Comparison of ENCODE assay signal across 8 cellular contexts in the genomic region with DNA sequence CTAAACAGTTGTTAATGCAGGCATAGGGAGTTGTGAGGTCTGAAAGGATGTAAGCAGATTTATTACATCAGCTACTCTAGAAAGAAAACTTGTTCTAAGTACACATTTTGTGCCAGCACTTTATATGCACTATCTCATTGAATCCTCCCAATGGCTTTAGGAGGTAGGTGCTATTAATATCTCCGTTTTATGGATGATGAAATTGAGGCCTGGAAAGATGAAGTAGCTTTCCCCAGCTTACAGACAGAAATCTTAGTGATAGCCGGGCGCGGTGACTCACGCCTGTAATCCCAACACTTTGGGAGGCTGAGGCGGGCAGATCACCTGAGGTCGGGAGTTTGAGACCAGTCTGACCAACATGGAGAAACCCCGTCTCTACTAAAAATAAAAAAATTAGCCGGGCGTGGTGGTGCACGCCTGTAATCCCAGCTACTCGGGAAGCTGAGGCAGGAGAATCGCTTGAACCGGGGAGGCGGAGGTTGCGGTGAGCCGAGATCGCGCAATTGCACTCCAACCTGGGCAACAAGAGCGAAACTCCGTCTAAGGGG. TPM values are rescaled to one million over a fixed set of nuclear protein-coding genes. Genes with fewer than 3 reads are reported as not detected.
DNase-seq lines count a peak whose midpoint lies in the region; ATAC-seq and TF ChIP-seq lines count a peak whose summit lies in the region.
"Not testable (repeated sequence)": the region's sequence is repeated elsewhere in the genome, so short reads cannot be mapped to it uniquely, and the experiment has no call there.

No MANE protein-coding gene starts in this region.

- H4K20me1 ChIP-seq in OCI-LY3 (ENCODE audit: insufficient read depth, low read length), result not testable (repeated sequence)

- H3K36me3 Mint-ChIP-seq in activated T-cell treated with anti-CD3 and anti-CD28 coated beads, Interleukin-2, amount 50 U/mL, for 24 hours (ENCODE audit: low read depth), result peaks cover 57% of the 10 kb centered on the region
- peaks cover 11 to 15% of the 10 kb centered on the region in 2 donors for H3K36me3 Mint-ChIP-seq in naive B cell
- H3K36me3 Mint-ChIP-seq in stimulated activated memory B cell treated with anti-CD40 and anti-IgM and Interleukin-4, amounts not matched to agents 10 μg/mL and 1 μg/mL and 100 μg/mL, for 72 hours, result peaks cover 20% of the 10 kb centered on the region

- peaks cover 26% of the 10 kb centered on the region for H3K79me2 ChIP-seq in OCI-LY3 (ENCODE audit: low read length)

- H3K4me1 ChIP-seq in HAP-1 (peaks cover 18% of the 10 kb centered on the region), OCI-LY3 (ENCODE audit: low read length) (peaks cover 20% of the 10 kb centered on the region), right atrium auricular region (peaks cover 0 to 54% of the 10 kb centered on the region in 2 donors)

- H3K4me3 Mint-ChIP-seq in activated T-cell treated with anti-CD3 and anti-CD28 coated beads, Interleukin-2, amount 50 U/mL, for 24 hours, result peak overlapping the region; percentile 99
- peak overlapping the region; percentile 87 to 99 (median 94) for H3K4me3 Mint-ChIP-seq in naive B cell
- H3K4me3 Mint-ChIP-seq in stimulated activated memory B cell treated with anti-CD40 and anti-IgM and Interleukin-4, amounts not matched to agents 10 μg/mL and 1 μg/mL and 100 μg/mL, for 72 hours, result peak overlapping the region; percentile 99

- not testable (repeated sequence) for ATAC-seq in naive B cell (ENCODE audit: low read depth in 2 of 2); stimulated activated memory B cell treated with anti-CD40 and anti-IgM and Interleukin-4, amounts not matched to agents 10 μg/mL and 1 μg/mL and 100 μg/mL, for 72 hours

- not testable (repeated sequence) for TF ChIP-seq CTCF in AG09309 (IDR thresholded peaks at IDR 0.05; ENCODE audit: control insufficient read depth, insufficient read depth, low read depth, low read length, missing control alignments); OCI-LY3 (IDR thresholded peaks at IDR 0.05; ENCODE audit: low read depth, low read length); coronary artery (IDR thresholded peaks at IDR 0.05); right atrium auricular region (IDR thresholded peaks at IDR 0.05)

- not testable (repeated sequence) for H3K9me3 ChIP-seq in HAP-1; OCI-LY3 (ENCODE audit: insufficient read depth, low read length); right atrium auricular region

- H3K4me3 ChIP-seq in AG09309 (ENCODE audit: control insufficient read depth, low read depth, low read length), result peak overlapping the region; percentile 83
- H3K4me3 ChIP-seq in HAP-1, result peak overlapping the region; percentile 70
- peak overlapping the region; percentile 88 for H3K4me3 ChIP-seq in OCI-LY3 (ENCODE audit: low read length)
- H3K4me3 ChIP-seq in coronary artery, result peak overlapping the region; percentile 83
- peak overlapping the region; percentile 82 to 86 for H3K4me3 ChIP-seq in right atrium auricular region

- H3K27ac ChIP-seq in OCI-LY3 (ENCODE audit: low read length), result peak overlapping the region; percentile 45; the same call in 1 of the 2 replicates
- H3K27ac ChIP-seq in coronary artery, result peak overlapping the region; percentile 89 to 93
- H3K27ac ChIP-seq in right atrium auricular region, result peak overlapping the region; percentile 82 to 94

- H3K27me3 Mint-ChIP-seq in activated T-cell treated with anti-CD3 and anti-CD28 coated beads, Interleukin-2, amount 50 U/mL, for 24 hours; naive B cell; stimulated activated memory B cell treated with anti-CD40 and anti-IgM and Interleukin-4, amounts not matched to agents 10 μg/mL and 1 μg/mL and 100 μg/mL, for 72 hours: not testable (repeated sequence)

- H3K9me3 Mint-ChIP-seq in activated T-cell treated with anti-CD3 and anti-CD28 coated beads, Interleukin-2, amount 50 U/mL, for 24 hours; naive B cell; stimulated activated memory B cell treated with anti-CD40 and anti-IgM and Interleukin-4, amounts not matched to agents 10 μg/mL and 1 μg/mL and 100 μg/mL, for 72 hours: not testable (repeated sequence)

- peak overlapping the region; percentile 85 for H3K4me2 ChIP-seq in OCI-LY3 (ENCODE audit: low read length)

- not testable (repeated sequence) for H2AFZ ChIP-seq in OCI-LY3 (ENCODE audit: low read depth, low read length)

- not testable (repeated sequence) for H3K27me3 ChIP-seq in HAP-1 (ENCODE audit: low read depth); OCI-LY3 (ENCODE audit: low read depth, low read length); right atrium auricular region

- H3K4me1 Mint-ChIP-seq in activated T-cell treated with anti-CD3 and anti-CD28 coated beads, Interleukin-2, amount 50 U/mL, for 24 hours (ENCODE audit: low read depth), result peaks cover 54% of the 10 kb centered on the region
- H3K4me1 Mint-ChIP-seq in naive B cell, result peaks cover 29 to 42% (median 30%) of the 10 kb centered on the region in 3 donors
- peaks cover 33% of the 10 kb centered on the region for H3K4me1 Mint-ChIP-seq in stimulated activated memory B cell treated with anti-CD40 and anti-IgM and Interleukin-4, amounts not matched to agents 10 μg/mL and 1 μg/mL and 100 μg/mL, for 72 hours

- in situ Hi-C loops in HAP-1 (cut with MboI; ENCODE audit: low sequenced_read_pairs), result not testable (repeated sequence)

- peak overlapping the region; percentile 99 for H3K27ac Mint-ChIP-seq in activated T-cell treated with anti-CD3 and anti-CD28 coated beads, Interleukin-2, amount 50 U/mL, for 24 hours
- peak overlapping the region; percentile 98 to 99 (median 99) for H3K27ac Mint-ChIP-seq in naive B cell
- peak overlapping the region; percentile 97 for H3K27ac Mint-ChIP-seq in stimulated activated memory B cell treated with anti-CD40 and anti-IgM and Interleukin-4, amounts not matched to agents 10 μg/mL and 1 μg/mL and 100 μg/mL, for 72 hours

- not testable (repeated sequence) for DNase-seq in AG09309 (ENCODE audit: low read depth); HAP-1 (ENCODE audit: low spot score in 2 of 2); activated T-cell treated with anti-CD3 and anti-CD28 coated beads, Interleukin-2, amount 50 U/mL, for 24 hours; coronary artery (ENCODE audit: low spot score); right atrium auricular region (ENCODE audit: low spot score); naive B cell

- H3K36me3 ChIP-seq in HAP-1 (replicated peaks) (peaks cover 20% of the 10 kb centered on the region), OCI-LY3 (replicated peaks; ENCODE audit: low read depth, low read length) (peaks cover 28% of the 10 kb centered on the region), right atrium auricular region (peaks cover 31% of the 10 kb centered on the region)

- H3K9ac ChIP-seq in OCI-LY3 (ENCODE audit: low read length), result peak overlapping the region; percentile 80

RNA-seq across cellular contexts. Expression of a gene that starts 0.9 kb away (rescaled TPM):
- total RNA-seq in right atrium auricular region, result 10 to 100 TPM in 1 of 2 donors, 1 to 10 TPM in 1; 9.4 to 14.1 TPM
- 10 to 100 TPM; 18.8 to 27.0 (median 22.9) TPM for polyA plus RNA-seq in naive B cell (ENCODE audit: low read depth in 6 of 6)

RNA-seq across cellular contexts. Expression of a gene that starts 22.5 kb away (rescaled TPM):
- total RNA-seq in right atrium auricular region, result not detected
- polyA plus RNA-seq in naive B cell (ENCODE audit: low read depth in 6 of 6), result not detected
